Comparison of ENCODE assay signal across 1 cellular context in the genomic region with DNA sequence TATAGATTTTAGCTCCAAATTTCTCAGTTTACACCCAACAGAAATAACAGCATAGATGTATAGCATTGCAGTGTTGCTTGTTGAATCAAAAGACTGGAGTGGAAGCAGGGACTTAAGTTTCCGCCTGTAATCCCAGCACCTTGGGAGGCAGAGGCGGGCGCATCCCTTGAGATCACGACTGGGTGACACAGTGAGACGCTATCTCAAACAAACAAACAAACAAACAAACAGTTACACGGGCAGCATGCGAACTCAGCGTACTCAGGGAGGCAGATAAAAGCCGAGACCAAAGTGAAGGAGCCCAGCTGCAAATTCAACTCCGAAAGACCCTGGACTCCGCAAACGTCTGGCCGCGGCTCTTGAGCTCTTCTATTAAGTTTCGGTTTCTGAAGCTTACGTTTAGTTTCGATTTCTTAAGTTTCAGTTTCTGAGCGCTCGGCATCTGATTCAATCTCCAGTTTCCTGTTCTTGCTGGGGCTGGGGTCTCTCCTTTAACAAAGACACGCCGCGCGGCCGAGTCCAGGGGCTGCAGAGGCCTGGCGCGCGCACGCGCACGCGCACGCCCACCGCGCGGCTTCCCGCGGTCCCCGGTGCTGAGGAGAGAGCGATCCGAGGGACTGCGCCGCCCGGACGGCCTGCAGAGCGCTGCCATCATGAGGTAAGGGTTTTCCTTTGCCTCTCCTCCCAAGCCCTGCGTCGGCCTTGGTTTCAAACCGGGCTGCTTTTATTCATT.
TF ChIP-seq lines count a peak whose summit lies in the region.

A gene with protein sequence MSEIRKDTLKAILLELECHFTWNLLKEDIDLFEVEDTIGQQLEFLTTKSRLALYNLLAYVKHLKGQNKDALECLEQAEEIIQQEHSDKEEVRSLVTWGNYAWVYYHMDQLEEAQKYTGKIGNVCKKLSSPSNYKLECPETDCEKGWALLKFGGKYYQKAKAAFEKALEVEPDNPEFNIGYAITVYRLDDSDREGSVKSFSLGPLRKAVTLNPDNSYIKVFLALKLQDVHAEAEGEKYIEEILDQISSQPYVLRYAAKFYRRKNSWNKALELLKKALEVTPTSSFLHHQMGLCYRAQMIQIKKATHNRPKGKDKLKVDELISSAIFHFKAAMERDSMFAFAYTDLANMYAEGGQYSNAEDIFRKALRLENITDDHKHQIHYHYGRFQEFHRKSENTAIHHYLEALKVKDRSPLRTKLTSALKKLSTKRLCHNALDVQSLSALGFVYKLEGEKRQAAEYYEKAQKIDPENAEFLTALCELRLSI (plus strand): TSS at position 423 of the 733 bp plus-strand sequence. CDS start 231 bp downstream, at position 654.

TF ChIP-seq in HEK293, 187 proteins besides CTCF, POLR2A, EP300 and RAD21 (continued from another document):
- TF ChIP-seq, protein P1, sequence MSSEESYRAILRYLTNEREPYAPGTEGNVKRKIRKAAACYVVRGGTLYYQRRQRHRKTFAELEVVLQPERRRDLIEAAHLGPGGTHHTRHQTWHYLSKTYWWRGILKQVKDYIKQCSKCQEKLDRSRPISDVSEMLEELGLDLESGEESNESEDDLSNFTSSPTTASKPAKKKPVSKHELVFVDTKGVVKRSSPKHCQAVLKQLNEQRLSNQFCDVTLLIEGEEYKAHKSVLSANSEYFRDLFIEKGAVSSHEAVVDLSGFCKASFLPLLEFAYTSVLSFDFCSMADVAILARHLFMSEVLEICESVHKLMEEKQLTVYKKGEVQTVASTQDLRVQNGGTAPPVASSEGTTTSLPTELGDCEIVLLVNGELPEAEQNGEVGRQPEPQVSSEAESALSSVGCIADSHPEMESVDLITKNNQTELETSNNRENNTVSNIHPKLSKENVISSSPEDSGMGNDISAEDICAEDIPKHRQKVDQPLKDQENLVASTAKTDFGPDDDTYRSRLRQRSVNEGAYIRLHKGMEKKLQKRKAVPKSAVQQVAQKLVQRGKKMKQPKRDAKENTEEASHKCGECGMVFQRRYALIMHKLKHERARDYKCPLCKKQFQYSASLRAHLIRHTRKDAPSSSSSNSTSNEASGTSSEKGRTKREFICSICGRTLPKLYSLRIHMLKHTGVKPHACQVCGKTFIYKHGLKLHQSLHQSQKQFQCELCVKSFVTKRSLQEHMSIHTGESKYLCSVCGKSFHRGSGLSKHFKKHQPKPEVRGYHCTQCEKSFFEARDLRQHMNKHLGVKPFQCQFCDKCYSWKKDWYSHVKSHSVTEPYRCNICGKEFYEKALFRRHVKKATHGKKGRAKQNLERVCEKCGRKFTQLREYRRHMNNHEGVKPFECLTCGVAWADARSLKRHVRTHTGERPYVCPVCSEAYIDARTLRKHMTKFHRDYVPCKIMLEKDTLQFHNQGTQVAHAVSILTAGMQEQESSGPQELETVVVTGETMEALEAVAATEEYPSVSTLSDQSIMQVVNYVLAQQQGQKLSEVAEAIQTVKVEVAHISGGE (tag by site-specific recombination; conservative IDR thresholded peaks at IDR 0.05; ENCODE audit: low read depth) = 0 out of 2 replicates have a peak, but pooled peaks have one; percentile 7
- TF ChIP-seq ZNF423 (tag by site-specific recombination; IDR thresholded peaks at IDR 0.05) = 0 out of 2 replicates have a peak, but pooled peaks have one; percentile 23
- TF ChIP-seq ZNF335 (tag by site-specific recombination; conservative IDR thresholded peaks at IDR 0.05) = peak; percentile 80
- no peak for TF ChIP-seq ZNF37A (tag by site-specific recombination; IDR thresholded peaks at IDR 0.05)
- TF ChIP-seq, protein P2, sequence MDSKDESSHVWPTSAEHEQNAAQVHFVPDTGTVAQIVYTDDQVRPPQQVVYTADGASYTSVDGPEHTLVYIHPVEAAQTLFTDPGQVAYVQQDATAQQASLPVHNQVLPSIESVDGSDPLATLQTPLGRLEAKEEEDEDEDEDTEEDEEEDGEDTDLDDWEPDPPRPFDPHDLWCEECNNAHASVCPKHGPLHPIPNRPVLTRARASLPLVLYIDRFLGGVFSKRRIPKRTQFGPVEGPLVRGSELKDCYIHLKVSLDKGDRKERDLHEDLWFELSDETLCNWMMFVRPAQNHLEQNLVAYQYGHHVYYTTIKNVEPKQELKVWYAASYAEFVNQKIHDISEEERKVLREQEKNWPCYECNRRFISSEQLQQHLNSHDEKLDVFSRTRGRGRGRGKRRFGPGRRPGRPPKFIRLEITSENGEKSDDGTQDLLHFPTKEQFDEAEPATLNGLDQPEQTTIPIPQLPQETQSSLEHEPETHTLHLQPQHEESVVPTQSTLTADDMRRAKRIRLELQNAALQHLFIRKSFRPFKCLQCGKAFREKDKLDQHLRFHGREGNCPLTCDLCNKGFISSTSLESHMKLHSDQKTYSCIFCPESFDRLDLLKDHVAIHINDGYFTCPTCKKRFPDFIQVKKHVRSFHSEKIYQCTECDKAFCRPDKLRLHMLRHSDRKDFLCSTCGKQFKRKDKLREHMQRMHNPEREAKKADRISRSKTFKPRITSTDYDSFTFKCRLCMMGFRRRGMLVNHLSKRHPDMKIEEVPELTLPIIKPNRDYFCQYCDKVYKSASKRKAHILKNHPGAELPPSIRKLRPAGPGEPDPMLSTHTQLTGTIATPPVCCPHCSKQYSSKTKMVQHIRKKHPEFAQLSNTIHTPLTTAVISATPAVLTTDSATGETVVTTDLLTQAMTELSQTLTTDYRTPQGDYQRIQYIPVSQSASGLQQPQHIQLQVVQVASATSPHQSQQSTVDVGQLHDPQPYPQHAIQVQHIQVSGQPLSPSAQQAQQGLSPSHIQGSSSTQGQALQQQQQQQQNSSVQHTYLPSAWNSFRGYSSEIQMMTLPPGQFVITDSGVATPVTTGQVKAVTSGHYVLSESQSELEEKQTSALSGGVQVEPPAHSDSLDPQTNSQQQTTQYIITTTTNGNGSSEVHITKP (tag by site-specific recombination; IDR thresholded peaks at IDR 0.05) = no peak
- TF ChIP-seq ZFP3 (tag by site-specific recombination; IDR thresholded peaks at IDR 0.05; ENCODE audit: low read depth) = no peak
- TF ChIP-seq YY1 (tag by site-specific recombination; IDR thresholded peaks at IDR 0.05) = 0 out of 2 replicates have a peak, but pooled peaks have one; percentile 38
- no peak for TF ChIP-seq SALL2 (tag by site-specific recombination; IDR thresholded peaks at IDR 0.05; ENCODE audit: borderline replicate concordance)
- 0 out of 2 replicates have a peak, but pooled peaks have one; percentile 45 for TF ChIP-seq ZNF660 (tag by site-specific recombination; IDR thresholded peaks at IDR 0.05)
- TF ChIP-seq GLIS1 (tag by site-specific recombination; IDR thresholded peaks at IDR 0.05) = peak; percentile 63
- TF ChIP-seq ZNF175 (tag by site-specific recombination; IDR thresholded peaks at IDR 0.05) = no peak
- no peak for TF ChIP-seq KLF1 (tag by site-specific recombination; IDR thresholded peaks at IDR 0.05)
- TF ChIP-seq ZEB2 (tag by site-specific recombination; IDR thresholded peaks at IDR 0.05) = no peak
- TF ChIP-seq, protein P3, sequence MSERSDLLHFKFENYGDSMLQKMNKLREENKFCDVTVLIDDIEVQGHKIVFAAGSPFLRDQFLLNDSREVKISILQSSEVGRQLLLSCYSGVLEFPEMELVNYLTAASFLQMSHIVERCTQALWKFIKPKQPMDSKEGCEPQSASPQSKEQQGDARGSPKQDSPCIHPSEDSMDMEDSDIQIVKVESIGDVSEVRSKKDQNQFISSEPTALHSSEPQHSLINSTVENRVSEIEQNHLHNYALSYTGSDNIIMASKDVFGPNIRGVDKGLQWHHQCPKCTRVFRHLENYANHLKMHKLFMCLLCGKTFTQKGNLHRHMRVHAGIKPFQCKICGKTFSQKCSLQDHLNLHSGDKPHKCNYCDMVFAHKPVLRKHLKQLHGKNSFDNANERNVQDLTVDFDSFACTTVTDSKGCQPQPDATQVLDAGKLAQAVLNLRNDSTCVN (tag by site-specific recombination; optimal IDR thresholded peaks at IDR 0.05) = peak; percentile 93
- 0 out of 2 replicates have a peak, but pooled peaks have one; percentile 16 for TF ChIP-seq ZBTB21 (tag by site-specific recombination; IDR thresholded peaks at IDR 0.05)
TF ChIP-seq in HEK293: peak in this region for 15.
